Comparison of ENCODE assay signal across 14 cellular contexts in genomic region chr3:177098551-177098950, GRCh38.
DNase-seq lines count a peak whose midpoint lies in the region; ATAC-seq, FAIRE-seq and TF ChIP-seq lines count a peak whose summit lies in the region.
"Had no signal": no experiment of that assay in that cellular context is flagged by ENCODE, and none has a peak within 500 bp of the region (broad histone marks: within the 10 kb centered on the region; RNA-seq: fewer than 3 reads in every experiment).

No MANE protein-coding gene starts in this region.

- WGBS in mesendoderm (ENCODE audit: extremely low coverage, insufficient coverage, low lambda C conversion rate), result no CpG with 5 or more reads among the region's 2 CpGs

- no peak for TF ChIP-seq POLR2A in GM12892 (IDR thresholded peaks at IDR 0.05; ENCODE audit: low read depth, low read length)

- H2AK5ac ChIP-seq in mesendoderm (ENCODE audit: low read length), result no peak overlapping the region

- DNase-seq in activated naive CD8-positive, alpha-beta T cell treated with anti-CD3 and anti-CD28 coated beads, Interleukin-2, amount 10 ng/mL, durations not matched to agents 7 days and 5 days, result no peak
- DNase-seq in activated naive CD8-positive, alpha-beta T cell treated with anti-CD3 and anti-CD28 coated beads, Interleukin-2, amount 50 U/mL, for 24 hours, result no peak
- DNase-seq in CD4-positive, CD25-positive, alpha-beta regulatory T cell, result no peak
- no peak for DNase-seq in GM12892 (ENCODE audit: insufficient read length)
- DNase-seq in naive thymus-derived CD8-positive, alpha-beta T cell, result no peak
- no peak for DNase-seq in mesendoderm
- DNase-seq: C1 segment of cervical spinal cord; Caco-2; CD4-positive, alpha-beta memory T cell; GF-D8; HCEC 1CT had no signal

- peak overlapping the region; percentile 18 for H3K4me3 ChIP-seq in CD4-positive, CD25-positive, alpha-beta regulatory T cell (ENCODE audit: low read depth, low read length)
- no peak overlapping the region for H3K4me3 ChIP-seq in mesendoderm (ENCODE audit: low read length)

- peak overlapping the region; percentile 36 for H3K4me3 Mint-ChIP-seq in activated naive CD8-positive, alpha-beta T cell treated with anti-CD3 and anti-CD28 coated beads, Interleukin-2, amount 10 ng/mL, durations not matched to agents 7 days and 5 days
- no peak overlapping the region for H3K4me3 Mint-ChIP-seq in activated naive CD8-positive, alpha-beta T cell treated with anti-CD3 and anti-CD28 coated beads, Interleukin-2, amount 50 U/mL, for 24 hours
- H3K4me3 Mint-ChIP-seq in CD4-positive, CD25-positive, alpha-beta regulatory T cell, result no peak overlapping the region
- H3K4me3 Mint-ChIP-seq in naive thymus-derived CD8-positive, alpha-beta T cell, result peak overlapping the region in 2 of 10 donors; percentile 14 to 58
- H3K4me3 Mint-ChIP-seq: B cell; CD4-positive, alpha-beta memory T cell had no signal

- H3K27me3 Mint-ChIP-seq in activated naive CD8-positive, alpha-beta T cell treated with anti-CD3 and anti-CD28 coated beads, Interleukin-2, amount 10 ng/mL, durations not matched to agents 7 days and 5 days, result no peaks in the 10 kb centered on the region
- no peaks in the 10 kb centered on the region for H3K27me3 Mint-ChIP-seq in activated naive CD8-positive, alpha-beta T cell treated with anti-CD3 and anti-CD28 coated beads, Interleukin-2, amount 50 U/mL, for 24 hours
- no peaks in the 10 kb centered on the region for H3K27me3 Mint-ChIP-seq in CD4-positive, CD25-positive, alpha-beta regulatory T cell
- no peaks in the 10 kb centered on the region for H3K27me3 Mint-ChIP-seq in naive thymus-derived CD8-positive, alpha-beta T cell
- H3K27me3 Mint-ChIP-seq: B cell; CD4-positive, alpha-beta memory T cell had no signal

- H3K56ac ChIP-seq in mesendoderm (ENCODE audit: low read length), result no peak overlapping the region

- peak; percentile 27 for FAIRE-seq in GM12892 (lab: Jason Lieb, UNC)

- no peak overlapping the region for H3K27ac Mint-ChIP-seq in activated naive CD8-positive, alpha-beta T cell treated with anti-CD3 and anti-CD28 coated beads, Interleukin-2, amount 10 ng/mL, durations not matched to agents 7 days and 5 days
- no peak overlapping the region for H3K27ac Mint-ChIP-seq in activated naive CD8-positive, alpha-beta T cell treated with anti-CD3 and anti-CD28 coated beads, Interleukin-2, amount 50 U/mL, for 24 hours
- H3K27ac Mint-ChIP-seq in CD4-positive, CD25-positive, alpha-beta regulatory T cell, result no peak overlapping the region
- peak overlapping the region in 9 of 10 donors; percentile 6 to 82 (median 51) for H3K27ac Mint-ChIP-seq in naive thymus-derived CD8-positive, alpha-beta T cell
- H3K27ac Mint-ChIP-seq: B cell had no signal

- peaks cover 11% of the 10 kb centered on the region for H3K9me3 Mint-ChIP-seq in activated naive CD8-positive, alpha-beta T cell treated with anti-CD3 and anti-CD28 coated beads, Interleukin-2, amount 10 ng/mL, durations not matched to agents 7 days and 5 days
- H3K9me3 Mint-ChIP-seq in activated naive CD8-positive, alpha-beta T cell treated with anti-CD3 and anti-CD28 coated beads, Interleukin-2, amount 50 U/mL, for 24 hours, result peaks cover 26% of the 10 kb centered on the region
- peaks cover 0 to 18% (median 7%) of the 10 kb centered on the region in 7 donors for H3K9me3 Mint-ChIP-seq in CD4-positive, CD25-positive, alpha-beta regulatory T cell
- peaks cover 2 to 25% (median 13%) of the 10 kb centered on the region in 9 donors for H3K9me3 Mint-ChIP-seq in naive thymus-derived CD8-positive, alpha-beta T cell

- no peak overlapping the region for H3K4ac ChIP-seq in mesendoderm (ENCODE audit: low read depth, low read length)

- H3K18ac ChIP-seq in mesendoderm (ENCODE audit: low read length), result no peak overlapping the region

- H3K79me2 ChIP-seq in mesendoderm (ENCODE audit: control insufficient read depth, insufficient read depth, low read length), result peaks cover 71% of the 10 kb centered on the region

- H4K5ac ChIP-seq in mesendoderm (ENCODE audit: low read length), result no peak overlapping the region

- H3K36me3 ChIP-seq in CD4-positive, CD25-positive, alpha-beta regulatory T cell (ENCODE audit: control insufficient read depth, insufficient read depth, low read length), result peaks cover 5% of the 10 kb centered on the region
- H3K36me3 ChIP-seq in mesendoderm (ENCODE audit: control insufficient read depth, insufficient read depth, low read length), result no peaks in the 10 kb centered on the region

- H3K4me2 ChIP-seq in mesendoderm (ENCODE audit: low read length), result no peak overlapping the region

- H3K4me1 ChIP-seq in CD4-positive, CD25-positive, alpha-beta regulatory T cell (ENCODE audit: control insufficient read depth, insufficient read depth, low read length, poor library complexity, severe bottlenecking), result no peaks in the 10 kb centered on the region
- H3K4me1 ChIP-seq in mesendoderm (ENCODE audit: control insufficient read depth, low read depth, low read length), result no peaks in the 10 kb centered on the region

- H3K36me3 Mint-ChIP-seq in activated naive CD8-positive, alpha-beta T cell treated with anti-CD3 and anti-CD28 coated beads, Interleukin-2, amount 10 ng/mL, durations not matched to agents 7 days and 5 days, result peaks cover 53% of the 10 kb centered on the region
- peaks cover 49% of the 10 kb centered on the region for H3K36me3 Mint-ChIP-seq in activated naive CD8-positive, alpha-beta T cell treated with anti-CD3 and anti-CD28 coated beads, Interleukin-2, amount 50 U/mL, for 24 hours (ENCODE audit: low read depth)
- peaks cover 40% of the 10 kb centered on the region for H3K36me3 Mint-ChIP-seq in CD4-positive, CD25-positive, alpha-beta regulatory T cell
- H3K36me3 Mint-ChIP-seq in naive thymus-derived CD8-positive, alpha-beta T cell, result peaks cover 21 to 41% (median 33%) of the 10 kb centered on the region in 3 donors

- H4K8ac ChIP-seq in mesendoderm (ENCODE audit: low read depth, low read length), result no peak overlapping the region

- no peak overlapping the region for H2BK120ac ChIP-seq in mesendoderm (ENCODE audit: low read depth, low read length)

- no peak overlapping the region for H2BK15ac ChIP-seq in mesendoderm (replicated peaks; ENCODE audit: low read depth)

- no peak for ATAC-seq in activated naive CD8-positive, alpha-beta T cell treated with anti-CD3 and anti-CD28 coated beads, Interleukin-2, amount 10 ng/mL, durations not matched to agents 7 days and 5 days (ENCODE audit: low read depth)
- no peak for ATAC-seq in activated naive CD8-positive, alpha-beta T cell treated with anti-CD3 and anti-CD28 coated beads, Interleukin-2, amount 50 U/mL, for 24 hours
- no peak for ATAC-seq in CD4-positive, CD25-positive, alpha-beta regulatory T cell (ENCODE audit: low read depth in 2 of 2)
- ATAC-seq in naive thymus-derived CD8-positive, alpha-beta T cell, result no peak
- ATAC-seq in GM18867 (IDR thresholded peaks at IDR 0.05; ENCODE audit: unreplicated experiment), result no peak

- no peak overlapping the region for H3K23ac ChIP-seq in mesendoderm (ENCODE audit: low read length)

- H3K27me3 ChIP-seq in CD4-positive, CD25-positive, alpha-beta regulatory T cell (ENCODE audit: control insufficient read depth, insufficient read depth, low read length), result no peaks in the 10 kb centered on the region
- no peaks in the 10 kb centered on the region for H3K27me3 ChIP-seq in mesendoderm (ENCODE audit: insufficient read depth, low read length, poor library complexity)

- POLR2A ChIA-PET in activated naive CD8-positive, alpha-beta T cell treated with anti-CD3 and anti-CD28 coated beads, Interleukin-2, amount 10 ng/mL, durations not matched to agents 7 days and 5 days (lab: Charles Lee), result no interaction called here
- POLR2A ChIA-PET in naive thymus-derived CD8-positive, alpha-beta T cell (lab: Charles Lee), result no interaction called here

- no peak overlapping the region for H2BK5ac ChIP-seq in mesendoderm (ENCODE audit: low read length)

- H3K27ac ChIP-seq in CD4-positive, CD25-positive, alpha-beta regulatory T cell (ENCODE audit: insufficient read depth, low read length, poor library complexity, severe bottlenecking), result no peak overlapping the region
- H3K27ac ChIP-seq in mesendoderm (ENCODE audit: low read depth, low read length), result no peak overlapping the region
- H3K27ac ChIP-seq: HL-60 had no signal

- H3K79me1 ChIP-seq in mesendoderm (ENCODE audit: low read length), result peaks cover 6% of the 10 kb centered on the region

- peaks cover 0 to 6% of the 10 kb centered on the region in 2 experiments for H3K9me3 ChIP-seq in CD4-positive, CD25-positive, alpha-beta regulatory T cell (ENCODE audit: control insufficient read depth in 2 of 2, low read length in 2 of 2)

- peaks cover 5% of the 10 kb centered on the region for H3K4me1 Mint-ChIP-seq in activated naive CD8-positive, alpha-beta T cell treated with anti-CD3 and anti-CD28 coated beads, Interleukin-2, amount 10 ng/mL, durations not matched to agents 7 days and 5 days
- peaks cover 37% of the 10 kb centered on the region for H3K4me1 Mint-ChIP-seq in activated naive CD8-positive, alpha-beta T cell treated with anti-CD3 and anti-CD28 coated beads, Interleukin-2, amount 50 U/mL, for 24 hours
- peaks cover 18 to 64% (median 44%) of the 10 kb centered on the region in 4 donors for H3K4me1 Mint-ChIP-seq in CD4-positive, CD25-positive, alpha-beta regulatory T cell
- peaks cover 13 to 53% (median 33%) of the 10 kb centered on the region in 4 donors for H3K4me1 Mint-ChIP-seq in naive thymus-derived CD8-positive, alpha-beta T cell

- H3K9ac ChIP-seq in mesendoderm (ENCODE audit: low read length), result no peak overlapping the region

Comparison
In these comparisons a context has a peak if more than half of its experiments do, and no peak if none do; other contexts are left out.
1. H3K27ac Mint-ChIP-seq: peak in naive thymus-derived CD8-positive, alpha-beta T cell (9 of 10); none in activated naive CD8-positive, alpha-beta T cell treated with anti-CD3 and anti-CD28 coated beads, Interleukin-2, amount 10 ng/mL, durations not matched to agents 7 days and 5 days (single experiment), activated naive CD8-positive, alpha-beta T cell treated with anti-CD3 and anti-CD28 coated beads, Interleukin-2, amount 50 U/mL, for 24 hours (single experiment) and CD4-positive, CD25-positive, alpha-beta regulatory T cell (0 of 3).